In the genomic region with DNA sequence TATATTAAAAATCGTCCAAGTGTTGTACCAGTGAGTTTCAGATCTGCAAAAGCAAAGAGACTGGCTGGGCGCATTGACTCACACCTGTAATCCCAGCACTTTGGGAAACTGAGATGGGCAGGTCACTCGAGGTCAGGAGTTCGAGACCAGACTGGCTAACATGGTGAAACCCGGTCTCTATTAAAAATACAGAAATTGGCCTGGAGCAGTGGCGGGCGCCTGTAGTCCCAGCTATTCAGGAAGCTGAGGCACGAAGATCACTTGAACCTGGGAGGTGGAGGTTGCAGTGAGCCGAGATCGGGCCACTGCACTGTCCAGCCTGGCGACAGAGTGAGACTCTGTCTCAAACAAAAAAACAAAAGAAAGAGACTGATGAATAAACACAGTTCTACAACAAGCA, we compare ENCODE assay signal across 22 cellular contexts. TPM values are rescaled to one million over a fixed set of nuclear protein-coding genes. Genes with fewer than 3 reads are reported as not detected.
"Had no signal": no experiment of that assay in that cellular context is flagged by ENCODE, and none has a peak within 500 bp of the region (broad histone marks: within the 10 kb centered on the region; RNA-seq: fewer than 3 reads in every experiment).

No MANE protein-coding gene starts in this region.

- H3K36me3 Mint-ChIP-seq: mesothelial cell of epicardium had no signal

- H3K9ac ChIP-seq: parathyroid adenoma had no signal

- H3K27ac Mint-ChIP-seq: activated T-helper 17 cell treated with anti-CD3 and anti-CD28 coated beads, Interleukin-2, amount 50 U/mL, for 72 hours; T-helper 2 cell treated with Interferon-gamma antibody and Interleukin-4, amounts not matched to agents 5 μg/mL and 100 μg/mL, for 36 hours had no signal

- H3K27me3 ChIP-seq: adrenal gland, tibial nerve had no signal

- DNase-seq: activated naive CD4-positive, alpha-beta T cell treated with anti-CD3 and anti-CD28 coated beads for 36 hours; adrenal gland; central memory CD4-positive, alpha-beta T cell; effector CD4-positive, alpha-beta T cell; head of caudate nucleus; left cardiac atrium; lower lobe of right lung; retina; stimulated activated CD4-positive, alpha-beta T cell treated with anti-CD3 and anti-CD28 coated beads, Interleukin-4, amount 100 ng/mL, for 24 hours; stimulated activated naive CD4-positive, alpha-beta T cell; substantia nigra had no signal

- ATAC-seq: activated CD4-positive, CD25-positive, alpha-beta regulatory T cell treated with anti-CD3 and anti-CD28 coated beads, Interleukin-2, amount 50 U/mL, for 24 hours; activated T-helper 17 cell treated with anti-CD3 and anti-CD28 coated beads, Interleukin-2, amount 50 U/mL, for 72 hours; left cardiac atrium had no signal

- H3K9me3 ChIP-seq: adrenal gland, lower lobe of right lung, tibial nerve had no signal

- H3K4me1 Mint-ChIP-seq: activated T-helper 17 cell treated with anti-CD3 and anti-CD28 coated beads, Interleukin-2, amount 50 U/mL, for 72 hours had no signal

- H3K36me3 ChIP-seq: adrenal gland, lower lobe of right lung, tibial nerve had no signal

- H3K4me3 Mint-ChIP-seq: activated naive CD4-positive, alpha-beta T cell treated with anti-CD3 and anti-CD28 coated beads for 36 hours; activated T-helper 17 cell treated with anti-CD3 and anti-CD28 coated beads, Interleukin-2, amount 50 U/mL, for 72 hours; mesothelial cell of epicardium; T-helper 2 cell treated with Interferon-gamma antibody and Interleukin-4, amounts not matched to agents 5 μg/mL and 100 μg/mL, for 36 hours had no signal

- H3K9me3 Mint-ChIP-seq: activated naive CD4-positive, alpha-beta T cell treated with anti-CD3 and anti-CD28 coated beads for 36 hours; activated T-helper 17 cell treated with anti-CD3 and anti-CD28 coated beads, Interleukin-2, amount 50 U/mL, for 72 hours; T-helper 2 cell treated with Interferon-gamma antibody and Interleukin-4, amounts not matched to agents 5 μg/mL and 100 μg/mL, for 36 hours had no signal

- H3K4me3 ChIP-seq: adrenal gland, coronary artery, lower lobe of right lung, tibial nerve had no signal

- H3K79me2 ChIP-seq: parathyroid adenoma had no signal

- H2AFZ ChIP-seq: parathyroid adenoma had no signal

- H3K27ac ChIP-seq: coronary artery, lower lobe of right lung, parathyroid adenoma, tibial nerve had no signal

RNA-seq across cellular contexts. Expression of a gene that starts 54.6 kb away (rescaled TPM):
- total RNA-seq: activated naive CD4-positive, alpha-beta T cell treated with anti-CD3 and anti-CD28 coated beads for 36 hours; activated T-helper 17 cell treated with anti-CD3 and anti-CD28 coated beads, Interleukin-2, amount 50 U/mL, for 72 hours; endothelial cell of umbilical vein; fibroblast of lung; frontal cortex; left cardiac atrium; lower lobe of right lung; mesothelial cell of epicardium; myocyte; tibial nerve had no signal
- polyA plus RNA-seq: endothelial cell of umbilical vein, fibroblast of lung had no signal
